Comparison of ENCODE assay signal across 8 cellular contexts in the genomic region with DNA sequence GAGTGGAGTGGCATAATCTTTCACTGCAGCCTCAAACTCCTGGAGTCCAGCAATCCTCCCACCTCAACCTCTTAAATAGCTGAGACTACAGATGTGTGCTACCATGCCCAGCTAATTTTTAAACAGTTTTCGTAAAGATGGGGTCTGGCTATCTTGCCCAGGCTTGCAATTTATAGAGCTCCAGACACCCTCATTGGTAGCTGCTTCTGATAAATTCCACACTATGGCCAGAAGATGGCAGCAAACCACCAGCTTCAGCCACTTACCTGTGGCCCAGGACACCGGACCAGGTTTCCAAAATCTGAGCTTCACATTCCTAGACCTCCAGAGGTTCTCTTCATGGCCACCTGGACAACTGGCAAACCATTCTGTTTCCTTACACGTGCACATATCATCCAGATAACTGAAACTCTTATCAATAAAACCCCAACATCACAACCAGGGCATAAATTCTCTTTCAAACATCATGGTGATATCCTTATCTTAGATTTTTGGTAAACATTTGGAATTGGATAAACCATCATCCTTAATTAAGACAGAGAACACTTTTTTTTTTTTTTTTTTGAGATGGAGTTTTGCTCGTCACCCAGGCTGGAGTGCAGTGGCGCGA. TPM values are rescaled to one million over a fixed set of nuclear protein-coding genes. Genes with fewer than 3 reads are reported as not detected.
DNase-seq lines count a peak whose midpoint lies in the region; ATAC-seq, FAIRE-seq and TF ChIP-seq lines count a peak whose summit lies in the region.

No MANE protein-coding gene starts in this region.

- H3K9me3 ChIP-seq in H1 (ENCODE audit: insufficient read depth in 2 of 2, low read depth in 1 of 2, low read length in 1 of 2) (no peaks in the 10 kb centered on the region), mesenchymal stem cell (ENCODE audit: control insufficient read depth, low read length) (no peaks in the 10 kb centered on the region)

- H4K8ac ChIP-seq in H1 (ENCODE audit: extremely low read depth, insufficient read depth, low read length) = no peak overlapping the region
- no peak overlapping the region for H4K8ac ChIP-seq in mesenchymal stem cell (ENCODE audit: low read length)

- H2BK15ac ChIP-seq in H1 (ENCODE audit: low read length) (no peak overlapping the region), mesenchymal stem cell (ENCODE audit: low read depth, poor library complexity, severe bottlenecking) (no peak overlapping the region)

- H2BK5ac ChIP-seq in H1 (ENCODE audit: low read depth, low read length) (no peak overlapping the region), mesenchymal stem cell (ENCODE audit: low read depth, low read length, poor library complexity, severe bottlenecking) (no peak overlapping the region)

- TF ChIP-seq RAD21 in H1 (IDR thresholded peaks at IDR 0.05 in 1 of 2, conservative IDR thresholded peaks at IDR 0.05 in 1 of 2; ENCODE audit: low read depth in 2 of 2, low read length in 2 of 2) = peak; percentile 88 to 91

- peaks cover 0 to 7% (median 4%) of the 10 kb centered on the region in 4 experiments; a peak in 3 of 7 replicates for H3K4me1 ChIP-seq in H1 (replicated peaks in 1 of 4; ENCODE audit: control insufficient read depth in 3 of 4, insufficient read depth in 4 of 4, low read length in 3 of 4)
- H3K4me1 ChIP-seq in mesenchymal stem cell (ENCODE audit: control insufficient read depth, insufficient read depth, low read depth, low read length) = peaks cover 8% of the 10 kb centered on the region

- H3K27ac ChIP-seq in H1 (ENCODE audit: low read depth, low read length) (no peak overlapping the region), mesenchymal stem cell (ENCODE audit: low read length, poor library complexity, severe bottlenecking) (no peak overlapping the region)

- no peak overlapping the region for H4K5ac ChIP-seq in H1 (ENCODE audit: insufficient read length, low read depth, low read length)

- H3K4me2 ChIP-seq in H1 (ENCODE audit: insufficient read depth in 1 of 2, low read depth in 2 of 2, low read length in 2 of 2) (no peak overlapping the region), mesenchymal stem cell (ENCODE audit: low read length, poor library complexity, severe bottlenecking) (no peak overlapping the region)

- no peak overlapping the region for H3K4me3 Mint-ChIP-seq in activated CD4-positive, alpha-beta memory T cell treated with anti-CD3 and anti-CD28 coated beads for 36 hours

- POLR2A ChIA-PET in activated CD4-positive, alpha-beta memory T cell treated with anti-CD3 and anti-CD28 coated beads for 36 hours (lab: Charles Lee) = interaction anchor here (0.9 to 1.6 kb wide), 4 partner anchors 35 to 156 kb away, joined by 3 to 7 read pairs (median 4); a partner anchor contains a TSS
- POLR2A ChIA-PET in H1 (lab: Charles Lee; ENCODE audit: partially characterized antibody) = interaction anchor here (0.6 to 20.2 kb wide), 23 partner anchors 10 to 1037 kb away, joined by 3 to 650 read pairs (median 4); a partner anchor contains a TSS

- H3K36me3 ChIP-seq in H1 (ENCODE audit: control insufficient read depth in 2 of 4, insufficient read depth in 4 of 4, low read length in 3 of 4) (peaks cover 7 to 27% (median 23%) of the 10 kb centered on the region in 4 experiments; a peak in 7 of 8 replicates), mesenchymal stem cell (ENCODE audit: control insufficient read depth in 1 of 2, insufficient read depth in 2 of 2, low read depth in 1 of 2, low read length in 2 of 2) (peaks cover 25 to 34% of the 10 kb centered on the region in 2 experiments)

- H2BK120ac ChIP-seq in H1 (replicated peaks; ENCODE audit: low read depth, low read length) = no peak overlapping the region
- no peak overlapping the region for H2BK120ac ChIP-seq in mesenchymal stem cell (ENCODE audit: low read depth, low read length)

- no peak overlapping the region for H3K27ac Mint-ChIP-seq in activated CD4-positive, alpha-beta memory T cell treated with anti-CD3 and anti-CD28 coated beads for 36 hours

- no peak for TF ChIP-seq EP300 in H1 (IDR thresholded peaks at IDR 0.05; ENCODE audit: borderline replicate concordance in 1 of 2, low read depth in 2 of 2, low read length in 2 of 2)

- H3K79me1 ChIP-seq in H1 (ENCODE audit: low read depth, low read length) = no peaks in the 10 kb centered on the region; the same call in 1 of the 2 replicates
- no peaks in the 10 kb centered on the region for H3K79me1 ChIP-seq in mesenchymal stem cell (replicated peaks; ENCODE audit: low read length, poor library complexity, severe bottlenecking)

- H3K4me3 ChIP-seq in H1 (ENCODE audit: extremely low read depth in 1 of 4, insufficient read depth in 2 of 4, low read depth in 3 of 4, low read length in 4 of 4) (no peak overlapping the region), mesenchymal stem cell (ENCODE audit: insufficient read depth in 1 of 2, low read depth in 1 of 2, low read length in 2 of 2) (no peak overlapping the region)

- H4K91ac ChIP-seq in H1 (replicated peaks; ENCODE audit: insufficient read length, low read length) (no peak overlapping the region), mesenchymal stem cell (ENCODE audit: low read length) (no peak overlapping the region)

- H3K23ac ChIP-seq in H1 (ENCODE audit: insufficient read length) (no peak overlapping the region), mesenchymal stem cell (ENCODE audit: low read length in 2 of 2) (no peak overlapping the region)

- no peaks in the 10 kb centered on the region for H3K9me3 Mint-ChIP-seq in activated CD4-positive, alpha-beta memory T cell treated with anti-CD3 and anti-CD28 coated beads for 36 hours

- H3K9ac ChIP-seq in H1 (replicated peaks in 1 of 4; ENCODE audit: extremely low read depth in 1 of 4, low read depth in 3 of 4, low read length in 3 of 4) = no peak overlapping the region
- H3K9ac ChIP-seq in mesenchymal stem cell (ENCODE audit: low read length) = no peak overlapping the region

- H3K18ac ChIP-seq in H1 (ENCODE audit: extremely low read depth, low read length) = no peak overlapping the region
- no peak overlapping the region for H3K18ac ChIP-seq in mesenchymal stem cell (ENCODE audit: low read depth in 1 of 2, low read length in 2 of 2)

- H3K4ac ChIP-seq in H1 (replicated peaks; ENCODE audit: insufficient read length, low read depth, low read length) (no peak overlapping the region), mesenchymal stem cell (ENCODE audit: low read depth in 1 of 2, low read length in 2 of 2) (no peak overlapping the region)

- peaks cover 1% of the 10 kb centered on the region for H3K27me3 Mint-ChIP-seq in activated CD4-positive, alpha-beta memory T cell treated with anti-CD3 and anti-CD28 coated beads for 36 hours

- TF ChIP-seq POLR2A in H1 (IDR thresholded peaks at IDR 0.05; ENCODE audit: control extremely low read depth in 1 of 2, low read depth in 2 of 2, low read length in 2 of 2) = no peak

- H2AK5ac ChIP-seq in H1 (ENCODE audit: low read depth, low read length) = no peak overlapping the region
- H2AK5ac ChIP-seq in mesenchymal stem cell (ENCODE audit: low read length, severe bottlenecking) = no peak overlapping the region

- peaks cover 5 to 10% of the 10 kb centered on the region in 2 experiments for H4K20me1 ChIP-seq in H1 (replicated peaks in 1 of 2; ENCODE audit: control insufficient read depth in 1 of 2, insufficient read depth in 2 of 2, low read length in 2 of 2)

- no peak overlapping the region for H2BK12ac ChIP-seq in H1 (ENCODE audit: low read depth, low read length)
- H2BK12ac ChIP-seq in mesenchymal stem cell (ENCODE audit: low read length in 2 of 2) = no peak overlapping the region

- H2AFZ ChIP-seq in H1 (ENCODE audit: low read length) (no peak overlapping the region), mesenchymal stem cell (ENCODE audit: low read depth, low read length) (no peak overlapping the region)

- H3K36me3 Mint-ChIP-seq in activated CD4-positive, alpha-beta memory T cell treated with anti-CD3 and anti-CD28 coated beads for 36 hours = no peaks in the 10 kb centered on the region

- H3K79me2 ChIP-seq in H1 (ENCODE audit: control insufficient read depth in 1 of 2, insufficient read depth in 2 of 2, low read length in 2 of 2) = no peaks in the 10 kb centered on the region

- H3K14ac ChIP-seq in H1 (ENCODE audit: insufficient read length) = no peak overlapping the region
- H3K14ac ChIP-seq in mesenchymal stem cell (ENCODE audit: low read length in 2 of 2) = no peak overlapping the region

- WGBS in H1 (ENCODE audit: extremely low coverage in 1 of 2, insufficient coverage in 1 of 2, insufficient read length in 1 of 2, insufficient replicate concordance in 2 of 2, low coverage in 1 of 2, low lambda C conversion rate in 2 of 2, missing lambda C conversion rate in 1 of 2), 2 experiments = 79% methylated on average over 6 of the region's 6 CpGs; no CpG with 5 or more reads in 1 of the 2 experiments
- WGBS in mesenchymal stem cell = 64% methylated on average over 6 of the region's 6 CpGs

- TF ChIP-seq CTCF in H1 (IDR thresholded peaks at IDR 0.05; ENCODE audit: control extremely low read depth in 1 of 3, insufficient read depth in 1 of 3, low read depth in 1 of 3, low read length in 3 of 3) = peak in 2 of 3 experiments; percentile 87 to 93; a peak in 3 of 4 replicates

- H2BK20ac ChIP-seq in H1 (ENCODE audit: low read length) = no peak overlapping the region

- CTCF ChIA-PET in activated CD4-positive, alpha-beta memory T cell treated with anti-CD3 and anti-CD28 coated beads for 36 hours (lab: Charles Lee) = interaction anchor here (0.6 to 8.0 kb wide), 73 partner anchors 9 to 1048 kb away, joined by 3 to 290 read pairs (median 4); a partner anchor contains a TSS
- CTCF ChIA-PET in H1 (lab: Charles Lee; ENCODE audit: partially characterized antibody) = interaction anchor here (0.5 to 9.2 kb wide), 50 partner anchors 8 to 210 kb away, joined by 3 to 220 read pairs (median 4); a partner anchor contains a TSS

- no peaks in the 10 kb centered on the region for H3K4me1 Mint-ChIP-seq in activated CD4-positive, alpha-beta memory T cell treated with anti-CD3 and anti-CD28 coated beads for 36 hours (ENCODE audit: low read depth)

- H3K27me3 ChIP-seq in H1 (replicated peaks in 1 of 4; ENCODE audit: control insufficient read depth in 3 of 4, extremely low read depth in 1 of 4, insufficient read depth in 3 of 4, low read length in 3 of 4) (no peaks in the 10 kb centered on the region), mesenchymal stem cell (ENCODE audit: control insufficient read depth in 1 of 2, insufficient read depth in 1 of 2, low read length in 2 of 2) (peaks cover 16 to 21% of the 10 kb centered on the region in 2 experiments)

- peaks cover 2% of the 10 kb centered on the region; the same call in 1 of the 2 replicates for H3K23me2 ChIP-seq in H1 (ENCODE audit: low read depth, low read length)

- FAIRE-seq in H1 (lab: Jason Lieb, UNC) = peak; percentile 96

- intact Hi-C loops in Right ventricle myocardium superior (cut with DNase I) = loop anchor here (2.0 to 5.0 kb wide), 2 partner anchors 36 to 146 kb away; no protein-coding TSS in a partner anchor
- intact Hi-C loops in Right ventricle myocardium inferior (cut with DNase I) = loop anchor here (1.0 to 5.0 kb wide), 2 partner anchors 35 to 146 kb away; no protein-coding TSS in a partner anchor
- intact Hi-C loops in activated CD4-positive, alpha-beta memory T cell treated with anti-CD3 and anti-CD28 coated beads for 36 hours (cut with micrococcal nuclease) = loop anchor here (1.0 to 2.0 kb wide), 4 partner anchors 36 to 255 kb away; a partner anchor contains a TSS

- H3K56ac ChIP-seq in H1 (replicated peaks; ENCODE audit: insufficient read length, low read depth, low read length) = no peak overlapping the region

- ATAC-seq in Right ventricle myocardium superior (ENCODE audit: poor library complexity) (peak; percentile 77), Right ventricle myocardium inferior (no peak), GM21825 (IDR thresholded peaks at IDR 0.05; ENCODE audit: unreplicated experiment) (no peak)

- DNase-seq in Right ventricle myocardium superior = no peak
- no peak for DNase-seq in Right ventricle myocardium inferior (ENCODE audit: missing footprints)
- DNase-seq in NCI-H2196 (lab: John Stamatoyannopoulos, UW; ENCODE audit: unreplicated experiment) = peak; percentile 29
- DNase-seq in activated CD4-positive, alpha-beta memory T cell treated with anti-CD3 and anti-CD28 coated beads for 36 hours = peak; percentile 74
- peak; percentile 21 to 51 for DNase-seq in H1 (ENCODE audit: low read depth in 1 of 2, low spot score in 2 of 2)
- DNase-seq in mesenchymal stem cell = peak; percentile 63
- peak; percentile 24 to 46 for DNase-seq in stimulated activated CD8-positive, alpha-beta memory T cell treated with anti-CD3 and anti-CD28 coated beads, Interleukin-4, amount 100 ng/mL, for 4 hours (ENCODE audit: low read depth in 2 of 2, low spot score in 1 of 2)

RNA-seq across cellular contexts. Expression of a gene that starts 28.9 kb away (rescaled TPM):
- not detected for total RNA-seq in Right ventricle myocardium superior
- not detected for total RNA-seq in Right ventricle myocardium inferior
- not detected for total RNA-seq in activated CD4-positive, alpha-beta memory T cell treated with anti-CD3 and anti-CD28 coated beads for 36 hours
- 0.35 TPM in 1 of 2 replicates, not detected in the other for total RNA-seq in H1 (2021; fragmentation: NEBNext Ultra II Directional; extraction: Animal tissue kit (Norgen Biotek cat#: 25700))
- 0.41 and 0.85 TPM in 2 replicates for polyA plus RNA-seq in H1 (2011; rRNA removed)
- 0.44 TPM for polyA plus RNA-seq in H1 (2011; cell fraction: cytosol; rRNA removed)
- 1.3 TPM for polyA plus RNA-seq in H1 (2011; cell fraction: nucleus; rRNA removed)
- 0.48 to 0.88 TPM (median 0.68 TPM) in 4 replicates for polyA plus RNA-seq in H1 (2012, experiment 1 of 2)
- not detected for polyA plus RNA-seq in H1 (2012, experiment 2 of 2)
- polyA plus RNA-seq in H1 (2013, experiment 1 of 2) = 0.22 TPM
- polyA plus RNA-seq in H1 (2013, experiment 2 of 2) = 0.15 TPM
- polyA minus RNA-seq in H1 (2011; rRNA and poly(A)+ RNA removed) = 2.1 and 2.2 TPM in 2 replicates
- polyA minus RNA-seq in H1 (2011; cell fraction: cytosol; rRNA and poly(A)+ RNA removed) = not detected
- 1.9 TPM for polyA minus RNA-seq in H1 (2011; cell fraction: nucleus; rRNA and poly(A)+ RNA removed)
- 0.03 TPM for polyA plus RNA-seq in mesenchymal stem cell (2013, experiment 1 of 2)
- not detected for polyA plus RNA-seq in mesenchymal stem cell (2013, experiment 2 of 2)

RNA-seq across cellular contexts. Expression of a gene that starts 29.0 kb away (rescaled TPM):
- total RNA-seq in Right ventricle myocardium superior = 51.3 TPM
- 45.4 TPM for total RNA-seq in Right ventricle myocardium inferior
- total RNA-seq in activated CD4-positive, alpha-beta memory T cell treated with anti-CD3 and anti-CD28 coated beads for 36 hours = 1 to 10 TPM; 3.2 to 3.8 TPM
- 114 and 115 TPM in 2 replicates for total RNA-seq in H1 (2021; fragmentation: NEBNext Ultra II Directional; extraction: Animal tissue kit (Norgen Biotek cat#: 25700))
- polyA plus RNA-seq in H1 (2011; rRNA removed) = 109 and 149 TPM in 2 replicates
- 117 TPM for polyA plus RNA-seq in H1 (2011; cell fraction: cytosol; rRNA removed)
- 1,123 TPM for polyA plus RNA-seq in H1 (2011; cell fraction: nucleus; rRNA removed)
- polyA plus RNA-seq in H1 (2012, experiment 1 of 2) = 136 to 155 TPM (median 141 TPM) in 4 replicates
- polyA plus RNA-seq in H1 (2012, experiment 2 of 2) = 102 TPM
- 102 TPM for polyA plus RNA-seq in H1 (2013, experiment 1 of 2)
- polyA plus RNA-seq in H1 (2013, experiment 2 of 2) = 83.3 TPM
- polyA minus RNA-seq in H1 (2011; rRNA and poly(A)+ RNA removed) = 82.5 and 154 TPM in 2 replicates
- 100 TPM for polyA minus RNA-seq in H1 (2011; cell fraction: cytosol; rRNA and poly(A)+ RNA removed)
- polyA minus RNA-seq in H1 (2011; cell fraction: nucleus; rRNA and poly(A)+ RNA removed) = 265 TPM
- 15.6 TPM for polyA plus RNA-seq in mesenchymal stem cell (2013, experiment 1 of 2)
- polyA plus RNA-seq in mesenchymal stem cell (2013, experiment 2 of 2) = 12.6 TPM

RNA-seq across cellular contexts. Expression of a gene that starts 39.0 kb away (rescaled TPM):
- total RNA-seq in Right ventricle myocardium superior (11.9 TPM), Right ventricle myocardium inferior (13.3 TPM)
- total RNA-seq in activated CD4-positive, alpha-beta memory T cell treated with anti-CD3 and anti-CD28 coated beads for 36 hours = 10 to 100 TPM; 24.3 to 24.4 TPM
- 20.3 and 21.3 TPM in 2 replicates for total RNA-seq in H1 (2021; fragmentation: NEBNext Ultra II Directional; extraction: Animal tissue kit (Norgen Biotek cat#: 25700))
- 19.7 and 21.4 TPM in 2 replicates for polyA plus RNA-seq in H1 (2011; rRNA removed)
- 26.3 TPM for polyA plus RNA-seq in H1 (2011; cell fraction: cytosol; rRNA removed)
- polyA plus RNA-seq in H1 (2011; cell fraction: nucleus; rRNA removed) = 18.4 TPM
- polyA plus RNA-seq in H1 (2012, experiment 1 of 2) = 24.1 to 30.2 TPM (median 28.9 TPM) in 4 replicates
- 17.1 TPM for polyA plus RNA-seq in H1 (2012, experiment 2 of 2)
- 16.7 TPM for polyA plus RNA-seq in H1 (2013, experiment 1 of 2)
- 16.9 TPM for polyA plus RNA-seq in H1 (2013, experiment 2 of 2)
- polyA minus RNA-seq in H1 (2011; rRNA and poly(A)+ RNA removed) = 17.1 and 17.4 TPM in 2 replicates
- 7.3 TPM for polyA minus RNA-seq in H1 (2011; cell fraction: cytosol; rRNA and poly(A)+ RNA removed)
- polyA minus RNA-seq in H1 (2011; cell fraction: nucleus; rRNA and poly(A)+ RNA removed) = 7.7 TPM
- polyA plus RNA-seq in mesenchymal stem cell (2013, experiment 1 of 2) = 11.4 TPM
- polyA plus RNA-seq in mesenchymal stem cell (2013, experiment 2 of 2) = 11.7 TPM

RNA-seq across cellular contexts. Expression of a gene that starts 39.1 kb away (rescaled TPM):
- 237 TPM for total RNA-seq in Right ventricle myocardium superior
- total RNA-seq in Right ventricle myocardium inferior = 251 TPM
- 100 to 1,000 TPM; 318 to 323 TPM for total RNA-seq in activated CD4-positive, alpha-beta memory T cell treated with anti-CD3 and anti-CD28 coated beads for 36 hours
- total RNA-seq in H1 (2021; fragmentation: NEBNext Ultra II Directional; extraction: Animal tissue kit (Norgen Biotek cat#: 25700)) = 305 and 322 TPM in 2 replicates
- 83.3 and 138 TPM in 2 replicates for polyA plus RNA-seq in H1 (2011; rRNA removed)
- 282 TPM for polyA plus RNA-seq in H1 (2011; cell fraction: cytosol; rRNA removed)
- 36.5 TPM for polyA plus RNA-seq in H1 (2011; cell fraction: nucleus; rRNA removed)
- 470 to 570 TPM (median 490 TPM) in 4 replicates for polyA plus RNA-seq in H1 (2012, experiment 1 of 2)
- 141 TPM for polyA plus RNA-seq in H1 (2012, experiment 2 of 2)
- 965 TPM for polyA plus RNA-seq in H1 (2013, experiment 1 of 2)
- polyA plus RNA-seq in H1 (2013, experiment 2 of 2) = 959 TPM
- 8.2 and 9.6 TPM in 2 replicates for polyA minus RNA-seq in H1 (2011; rRNA and poly(A)+ RNA removed)
- polyA minus RNA-seq in H1 (2011; cell fraction: cytosol; rRNA and poly(A)+ RNA removed) = 42.3 TPM
- polyA minus RNA-seq in H1 (2011; cell fraction: nucleus; rRNA and poly(A)+ RNA removed) = 34.3 TPM
- 723 TPM for polyA plus RNA-seq in mesenchymal stem cell (2013, experiment 1 of 2)
- 747 TPM for polyA plus RNA-seq in mesenchymal stem cell (2013, experiment 2 of 2)

RNA-seq across cellular contexts. Expression of a gene that starts 45.6 kb away (rescaled TPM):
- total RNA-seq in Right ventricle myocardium superior (3.2 TPM), Right ventricle myocardium inferior (3.2 TPM)
- total RNA-seq in activated CD4-positive, alpha-beta memory T cell treated with anti-CD3 and anti-CD28 coated beads for 36 hours = 10 to 100 TPM; 13.8 to 14.5 TPM
- total RNA-seq in H1 (2021; fragmentation: NEBNext Ultra II Directional; extraction: Animal tissue kit (Norgen Biotek cat#: 25700)) = 16.7 and 20.2 TPM in 2 replicates
- polyA plus RNA-seq in H1 (2011; rRNA removed) = 16.6 and 18.5 TPM in 2 replicates
- 15.0 TPM for polyA plus RNA-seq in H1 (2011; cell fraction: cytosol; rRNA removed)
- 36.5 TPM for polyA plus RNA-seq in H1 (2011; cell fraction: nucleus; rRNA removed)
- polyA plus RNA-seq in H1 (2012, experiment 1 of 2) = 12.7 to 14.1 TPM (median 13.8 TPM) in 4 replicates
- 11.0 TPM for polyA plus RNA-seq in H1 (2012, experiment 2 of 2)
- polyA plus RNA-seq in H1 (2013, experiment 1 of 2) = 14.8 TPM
- polyA plus RNA-seq in H1 (2013, experiment 2 of 2) = 12.6 TPM
- 28.6 and 29.3 TPM in 2 replicates for polyA minus RNA-seq in H1 (2011; rRNA and poly(A)+ RNA removed)
- polyA minus RNA-seq in H1 (2011; cell fraction: cytosol; rRNA and poly(A)+ RNA removed) = 10.1 TPM
- polyA minus RNA-seq in H1 (2011; cell fraction: nucleus; rRNA and poly(A)+ RNA removed) = 25.2 TPM
- 4.5 TPM for polyA plus RNA-seq in mesenchymal stem cell (2013, experiment 1 of 2)
- polyA plus RNA-seq in mesenchymal stem cell (2013, experiment 2 of 2) = 4.8 TPM

Comparison
In these comparisons a context has a peak if more than half of its experiments do, and no peak if none do; other contexts are left out.
1. DNase-seq: peak in NCI-H2196 (single experiment), activated CD4-positive, alpha-beta memory T cell treated with anti-CD3 and anti-CD28 coated beads for 36 hours (single experiment), H1 (2 of 2), mesenchymal stem cell (single experiment) and stimulated activated CD8-positive, alpha-beta memory T cell treated with anti-CD3 and anti-CD28 coated beads, Interleukin-4, amount 100 ng/mL, for 4 hours (2 of 2); none in Right ventricle myocardium superior (single experiment) and Right ventricle myocardium inferior (single experiment).